Comparison of ENCODE assay signal across 20 cellular contexts in genomic region chr5:74094096-74094778, GRCh38.
DNase-seq lines count a peak whose midpoint lies in the region; TF ChIP-seq lines count a peak whose summit lies in the region.
"Had no signal": no experiment of that assay in that cellular context is flagged by ENCODE, and none has a peak within 500 bp of the region (broad histone marks: within the 10 kb centered on the region; RNA-seq: fewer than 3 reads in every experiment).

No MANE protein-coding gene starts in this region.

- H2AFZ ChIP-seq in SK-N-SH (ENCODE audit: low read depth): peak overlapping the region; percentile 30; the same call in 1 of the 2 replicates

- no peak overlapping the region for H3K9ac ChIP-seq in SK-N-SH

- intact Hi-C loops in A673 (cut with micrococcal nuclease; ENCODE audit: unreplicated experiment): no loop called here

- H3K36me3 ChIP-seq in SK-N-SH (replicated peaks in 1 of 2; ENCODE audit: control insufficient read depth in 1 of 2, insufficient read depth in 2 of 2, low read length in 1 of 2) (no peaks in the 10 kb centered on the region), A673 (ENCODE audit: insufficient read depth, low read length, poor library complexity, severe bottlenecking) (no peaks in the 10 kb centered on the region)

- TF ChIP-seq CTCF in SK-N-SH (IDR thresholded peaks at IDR 0.05): no peak
- TF ChIP-seq CTCF in retinal pigment epithelial cell (conservative IDR thresholded peaks at IDR 0.05; ENCODE audit: low read depth, low read length): no peak
- TF ChIP-seq CTCF in A673 (conservative IDR thresholded peaks at IDR 0.05; ENCODE audit: low read depth, low read length): no peak

- H3F3A ChIP-seq in SK-N-SH (replicated peaks; ENCODE audit: insufficient read depth): no peaks in the 10 kb centered on the region

- TF ChIP-seq RAD21 in SK-N-SH (IDR thresholded peaks at IDR 0.05; ENCODE audit: low read length): 0 out of 2 replicates have a peak, but pooled peaks have one; percentile 0

- H3K4me1 ChIP-seq in SK-N-SH (ENCODE audit: control insufficient read depth in 1 of 2, insufficient read depth in 2 of 2, low read depth in 1 of 2, low read length in 1 of 2): peaks cover 5 to 10% of the 10 kb centered on the region in 2 experiments; a peak in 3 of 4 replicates
- H3K4me1 ChIP-seq in A673 (ENCODE audit: insufficient read depth, low read length, poor library complexity, severe bottlenecking): no peaks in the 10 kb centered on the region

- no TSS peak for BruUV-seq in A673 (replicated peaks; lab: Mats Ljungman, UMichigan)

- no peaks in the 10 kb centered on the region for H4K20me1 ChIP-seq in SK-N-SH (ENCODE audit: insufficient read depth)

- no peaks in the 10 kb centered on the region for H3K9me2 ChIP-seq in SK-N-SH

- peak in 1 of 2 experiments; percentile 51; a peak in 1 of 4 replicates for TF ChIP-seq EP300 in SK-N-SH (IDR thresholded peaks at IDR 0.05; ENCODE audit: borderline replicate concordance in 1 of 2, low read depth in 1 of 2, low read length in 1 of 2)

- CTCF ChIA-PET in SK-N-SH (lab: Yijun Ruan, JAX): interaction anchor here (0.8 to 1.5 kb wide), 2 partner anchors 9 to 11 kb away, joined by 3 to 5 read pairs; no protein-coding TSS in a partner anchor
- CTCF ChIA-PET in A673 (lab: Charles Lee): no interaction called here

- H3K4me3 ChIP-seq in SK-N-SH (ENCODE audit: low read depth in 2 of 2, low read length in 1 of 2): no peak overlapping the region
- H3K4me3 ChIP-seq in retinal pigment epithelial cell (ENCODE audit: low read length): no peak overlapping the region
- no peak overlapping the region for H3K4me3 ChIP-seq in A673 (ENCODE audit: low read depth, low read length, poor library complexity, severe bottlenecking)

- no peaks in the 10 kb centered on the region for H3K9me3 ChIP-seq in SK-N-SH
- H3K9me3 ChIP-seq in A673 (ENCODE audit: low read depth, low read length, poor library complexity, severe bottlenecking): no peaks in the 10 kb centered on the region

- H3K27ac ChIP-seq in SK-N-SH (ENCODE audit: low read depth in 2 of 2, low read length in 1 of 2): peak overlapping the region in 1 of 2 experiments; percentile 47; a peak in 2 of 4 replicates
- H3K27ac ChIP-seq in A673 (ENCODE audit: low read depth, low read length, poor library complexity, severe bottlenecking): no peak overlapping the region

- H3K4me2 ChIP-seq in SK-N-SH: no peak overlapping the region

- no peaks in the 10 kb centered on the region for H3K79me2 ChIP-seq in SK-N-SH (ENCODE audit: insufficient read depth)

- POLR2A ChIA-PET in SK-N-SH (lab: Yijun Ruan, JAX) (no interaction called here), A673 (lab: Charles Lee; ENCODE audit: low non-redundant PET) (no interaction called here)

- no peaks in the 10 kb centered on the region for H3K27me3 ChIP-seq in SK-N-SH (ENCODE audit: insufficient read depth)
- H3K27me3 ChIP-seq in A673 (replicated peaks; ENCODE audit: insufficient read depth, low read depth, low read length, poor library complexity): peaks cover 17% of the 10 kb centered on the region

- DNase-seq in NCI-H1105 treated with DMSO at 0.1 percent for 48 hours (lab: John Stamatoyannopoulos, UW): peak; percentile 25
- DNase-seq in NCI-H1105 (lab: John Stamatoyannopoulos, UW): no peak
- peak; percentile 34 for DNase-seq in SK-N-SH
- DNase-seq in fibroblast of gingiva (ENCODE audit: low read depth): peak; percentile 13
- peak; percentile 93 for DNase-seq in retinal pigment epithelial cell (ENCODE audit: low read depth)
- no peak for DNase-seq in A673 (ENCODE audit: low spot score)
- no peak for DNase-seq in NOMO-1 treated with DMSO at 0.1 percent for 48 hours (lab: John Stamatoyannopoulos, UW; ENCODE audit: unreplicated experiment)
- no peak for DNase-seq in AG08395 (ENCODE audit: low spot score)
- DNase-seq: 8988T; activated CD4-positive, alpha-beta memory T cell treated with anti-CD3 and anti-CD28 coated beads, Interleukin-2, amount 10 ng/mL, durations not matched to agents 7 days and 5 days; activated CD4-positive, CD25-positive, alpha-beta regulatory T cell; activated naive CD4-positive, alpha-beta T cell treated with Interleukin-2 at 50 U/mL for 16 hours; amniotic stem cell; cerebellar nuclear complex; effector memory CD4-positive, alpha-beta T cell; foreskin fibroblast; kidney; naive B cell; NCI-H1436 treated with DMSO at 0.1 percent for 48 hours; right cardiac atrium had no signal

- 39% methylated on average over 5 of the region's 5 CpGs for WGBS in SK-N-SH (ENCODE audit: low lambda C conversion rate)

TF ChIP-seq in SK-N-SH, 30 proteins besides CTCF, POLR2A, EP300 and RAD21:
- TF ChIP-seq NFIC (IDR thresholded peaks at IDR 0.05; ENCODE audit: borderline replicate concordance) (peak; percentile 36; the same call in 1 of the 2 replicates), MXI1 (IDR thresholded peaks at IDR 0.05; ENCODE audit: low read depth, low read length) (no peak), FOSL2 (IDR thresholded peaks at IDR 0.05; ENCODE audit: borderline replicate concordance, low read depth) (no peak), POLR2AphosphoS5 (IDR thresholded peaks at IDR 0.05; ENCODE audit: low read depth, low read length) (no peak), IRF3 (IDR thresholded peaks at IDR 0.05; ENCODE audit: low read depth, low read length) (no peak), SIN3A (IDR thresholded peaks at IDR 0.05; ENCODE audit: borderline replicate concordance, low read depth, low read length) (no peak), RCOR1 (IDR thresholded peaks at IDR 0.05; ENCODE audit: low read length) (peak; percentile 38; the same call in 1 of the 2 replicates), TAF1 (IDR thresholded peaks at IDR 0.05; ENCODE audit: borderline replicate concordance, low read depth, low read length) (no peak), MAX (IDR thresholded peaks at IDR 0.05; ENCODE audit: low read depth) (no peak), FOXM1 (IDR thresholded peaks at IDR 0.05; ENCODE audit: low read depth) (no peak), RFX5 (IDR thresholded peaks at IDR 0.05; ENCODE audit: low read length) (no peak), CHD2 (IDR thresholded peaks at IDR 0.05; ENCODE audit: low read length, partially characterized antibody) (no peak), PBX3 (IDR thresholded peaks at IDR 0.05) (no peak), MEF2A (IDR thresholded peaks at IDR 0.05; ENCODE audit: borderline replicate concordance, low read depth) (no peak), ZBTB33 (IDR thresholded peaks at IDR 0.05; ENCODE audit: borderline replicate concordance, low read depth) (no peak), JUND (IDR thresholded peaks at IDR 0.05) (no peak)

Comparison
In these comparisons a context has a peak if more than half of its experiments do, and no peak if none do; other contexts are left out.
1. DNase-seq: peak in NCI-H1105 treated with DMSO at 0.1 percent for 48 hours (single experiment), SK-N-SH (single experiment), fibroblast of gingiva (single experiment) and retinal pigment epithelial cell (single experiment); none in NCI-H1105 (single experiment), A673 (single experiment), NOMO-1 treated with DMSO at 0.1 percent for 48 hours (single experiment) and AG08395 (single experiment).